Comparison of ENCODE assay signal across 11 cellular contexts in the genomic region with DNA sequence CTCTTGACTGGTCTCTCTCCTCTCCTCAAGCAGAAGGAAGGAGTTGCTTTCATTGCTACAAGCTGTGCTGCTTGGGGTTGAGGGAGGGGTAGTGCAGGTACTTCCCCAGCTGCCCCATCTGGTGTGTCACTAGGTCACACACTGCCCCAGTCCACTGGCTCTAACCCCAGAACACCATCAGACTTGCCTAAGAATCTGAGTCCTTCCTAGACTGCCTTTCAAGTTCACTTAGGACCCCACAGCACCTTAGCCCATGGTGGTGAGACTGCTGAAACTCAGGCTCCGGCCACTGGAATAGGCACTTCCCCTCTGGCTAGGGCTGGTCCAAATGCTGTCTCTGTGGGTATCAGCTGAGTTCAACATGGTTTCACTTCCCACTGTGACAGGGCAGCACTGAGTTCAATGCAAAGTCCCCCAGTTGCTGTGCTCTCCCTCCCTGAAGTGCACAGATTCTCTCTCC.
DNase-seq lines count a peak whose midpoint lies in the region; ATAC-seq and TF ChIP-seq lines count a peak whose summit lies in the region.
"Had no signal": no experiment of that assay in that cellular context is flagged by ENCODE, and none has a peak within 500 bp of the region (broad histone marks: within the 10 kb centered on the region; RNA-seq: fewer than 3 reads in every experiment).

No MANE protein-coding gene starts in this region.

- no peaks in the 10 kb centered on the region for H3K79me2 ChIP-seq in Karpas-422 (ENCODE audit: low read length)

- H4K20me1 ChIP-seq in Karpas-422 (ENCODE audit: insufficient read depth, low read depth, low read length) = no peaks in the 10 kb centered on the region

- H3K27me3 ChIP-seq in Karpas-422 (ENCODE audit: low read length) = no peaks in the 10 kb centered on the region

- no peak overlapping the region for H3K9ac ChIP-seq in Karpas-422 (ENCODE audit: low read length)

- H3K9me3 ChIP-seq in Karpas-422 (ENCODE audit: low read length) = no peaks in the 10 kb centered on the region
- H3K9me3 ChIP-seq: A549 had no signal

- no peaks in the 10 kb centered on the region for H3K36me3 ChIP-seq in Karpas-422 (ENCODE audit: insufficient read depth, low read length)

- no peak overlapping the region for H3K4me3 ChIP-seq in Karpas-422 (ENCODE audit: low read length)
- H3K4me3 ChIP-seq: A549 had no signal

- POLR2A ChIA-PET in GM10248 (lab: Yijun Ruan, JAX) = no interaction called here

- no peak overlapping the region for H3K27ac ChIP-seq in Karpas-422 (ENCODE audit: low read length)
- H3K27ac ChIP-seq: A549 had no signal

- H3K9me2 ChIP-seq in Karpas-422 (replicated peaks; ENCODE audit: insufficient read depth, low read length) = no peaks in the 10 kb centered on the region; the same call in 1 of the 2 replicates

- no peak for TF ChIP-seq CTCF in GM10248 (IDR thresholded peaks at IDR 0.05; ENCODE audit: control extremely low read depth, extremely low read depth, low read depth, missing control alignments)

- H3K4me1 ChIP-seq in Karpas-422 (ENCODE audit: low read length) = peaks cover 4% of the 10 kb centered on the region; the same call in 1 of the 2 replicates
- H3K4me1 ChIP-seq: A549 had no signal

- H3K4me2 ChIP-seq in Karpas-422 (ENCODE audit: low read depth, low read length, poor library complexity, severe bottlenecking) = no peak overlapping the region
- H3K4me2 ChIP-seq: A549 had no signal

- peak; percentile 97 for ATAC-seq in GM19397 (IDR thresholded peaks at IDR 0.05; ENCODE audit: unreplicated experiment)
- ATAC-seq in HG02884 (IDR thresholded peaks at IDR 0.05; ENCODE audit: unreplicated experiment) = peak; percentile 95
- ATAC-seq: A549 had no signal

- CTCF ChIA-PET in GM10248 (lab: Yijun Ruan, JAX) = interaction anchor here (0.6 to 2.3 kb wide), 6 partner anchors 9 to 38 kb away, joined by 3 to 8 read pairs (median 4); no protein-coding TSS in a partner anchor

- peak; percentile 34 for DNase-seq in GM10248 (ENCODE audit: extremely low spot score)
- DNase-seq in Karpas-422 = peak; percentile 55
- no peak for DNase-seq in DMS53 (lab: John Stamatoyannopoulos, UW)
- no peak for DNase-seq in globus pallidus (ENCODE audit: low spot score)
- DNase-seq in HPDE6-E6E7 (ENCODE audit: extremely low spot score) = no peak
- no peak for DNase-seq in H4 (ENCODE audit: low spot score)
- DNase-seq: NCI-H510A, T1000 had no signal

- H2AFZ ChIP-seq in Karpas-422 (ENCODE audit: low read length) = no peak overlapping the region

Comparison
In these comparisons a context has a peak if more than half of its experiments do, and no peak if none do; other contexts are left out.
1. DNase-seq: peak in GM10248 (single experiment) and Karpas-422 (single experiment); none in DMS53 (single experiment), globus pallidus (single experiment), HPDE6-E6E7 (single experiment) and H4 (single experiment).